Comparison of ENCODE assay signal across 10 cellular contexts in genomic region chr6:42216495-42216894, GRCh38. TPM values are rescaled to one million over a fixed set of nuclear protein-coding genes. Genes with fewer than 3 reads are reported as not detected.
DNase-seq lines count a peak whose midpoint lies in the region; ATAC-seq and TF ChIP-seq lines count a peak whose summit lies in the region.
"Not testable (repeated sequence)": the region's sequence is repeated elsewhere in the genome, so short reads cannot be mapped to it uniquely, and the experiment has no call there.
"Had no signal": no experiment of that assay in that cellular context is flagged by ENCODE, and none has a peak within 500 bp of the region (broad histone marks: within the 10 kb centered on the region; RNA-seq: fewer than 3 reads in every experiment).

No MANE protein-coding gene starts in this region.

- peak overlapping the region; percentile 88 for H3K4me2 ChIP-seq in BLaER1
- H3K4me2 ChIP-seq in smooth muscle cell = peak overlapping the region; percentile 94

- H3K9ac ChIP-seq in BLaER1 (peak overlapping the region; percentile 95), smooth muscle cell (ENCODE audit: low read depth) (peak overlapping the region; percentile 88)

- not testable (repeated sequence) for H3K9me3 ChIP-seq in BLaER1; SJSA1 (replicated peaks); effector memory CD4-positive, alpha-beta T cell (ENCODE audit: control insufficient read depth, low read length); right atrium auricular region; smooth muscle cell (replicated peaks; ENCODE audit: low read depth)

- intact Hi-C loops in activated T-helper 2 cell treated with anti-CD3 and anti-CD28 coated beads, Interferon-gamma antibody, Interleukin-2, Interleukin-4, amounts not matched to agents 10 μg/mL and 5 μg/mL and 100 μg/mL, durations not matched to agents 14 hours and 24 hours and 36 hours (cut with micrococcal nuclease) = loop anchor here (2.0 kb wide), 1 partner anchor 330 kb away; no protein-coding TSS in a partner anchor
- intact Hi-C loops in natural killer cell (cut with micrococcal nuclease) = loop anchor here (2.0 to 5.0 kb wide), 2 partner anchors 331 to 430 kb away; partner anchors contain the start of gene TOMM6

- peaks cover 32% of the 10 kb centered on the region for H3K36me3 Mint-ChIP-seq in activated T-helper 2 cell treated with anti-CD3 and anti-CD28 coated beads, Interferon-gamma antibody, Interleukin-2, Interleukin-4, amounts not matched to agents 10 μg/mL and 5 μg/mL and 100 μg/mL, durations not matched to agents 14 hours and 24 hours and 36 hours (ENCODE audit: low read depth)
- H3K36me3 Mint-ChIP-seq in natural killer cell = not testable (repeated sequence)

- not testable (repeated sequence) for H3K27me3 Mint-ChIP-seq in activated T-helper 2 cell treated with anti-CD3 and anti-CD28 coated beads, Interferon-gamma antibody, Interleukin-2, Interleukin-4, amounts not matched to agents 10 μg/mL and 5 μg/mL and 100 μg/mL, durations not matched to agents 14 hours and 24 hours and 36 hours (ENCODE audit: low read depth); natural killer cell (ENCODE audit: low read depth in 2 of 2)

- peaks cover 20% of the 10 kb centered on the region for H3K4me1 Mint-ChIP-seq in activated T-helper 2 cell treated with anti-CD3 and anti-CD28 coated beads, Interferon-gamma antibody, Interleukin-2, Interleukin-4, amounts not matched to agents 10 μg/mL and 5 μg/mL and 100 μg/mL, durations not matched to agents 14 hours and 24 hours and 36 hours (ENCODE audit: low read depth)
- H3K4me1 Mint-ChIP-seq in natural killer cell = peaks cover 11 to 19% of the 10 kb centered on the region in 2 donors

- H3K27ac ChIP-seq in BLaER1; HL-60 (replicated peaks); SJSA1; effector memory CD4-positive, alpha-beta T cell (ENCODE audit: insufficient read depth, low read length, poor library complexity, severe bottlenecking); right atrium auricular region: not testable (repeated sequence)
- peak overlapping the region; percentile 68 for H3K27ac ChIP-seq in smooth muscle cell (ENCODE audit: low read depth)

- peak overlapping the region; percentile 78 for H3K4me3 Mint-ChIP-seq in activated T-helper 2 cell treated with anti-CD3 and anti-CD28 coated beads, Interferon-gamma antibody, Interleukin-2, Interleukin-4, amounts not matched to agents 10 μg/mL and 5 μg/mL and 100 μg/mL, durations not matched to agents 14 hours and 24 hours and 36 hours (ENCODE audit: low read depth)
- H3K4me3 Mint-ChIP-seq in natural killer cell = peak overlapping the region; percentile 70

- peaks cover 16% of the 10 kb centered on the region for H3K79me2 ChIP-seq in smooth muscle cell (ENCODE audit: low read depth)

- DNase-seq in HL-60 (ENCODE audit: low read depth in 1 of 2, low spot score in 1 of 2); SJSA1 (ENCODE audit: low read depth in 1 of 2, low spot score in 2 of 2); activated T-helper 2 cell treated with anti-CD3 and anti-CD28 coated beads, Interferon-gamma antibody, Interleukin-2, Interleukin-4, amounts not matched to agents 10 μg/mL and 5 μg/mL and 100 μg/mL, durations not matched to agents 14 hours and 24 hours and 36 hours (ENCODE audit: low spot score); effector memory CD4-positive, alpha-beta T cell; right atrium auricular region (ENCODE audit: low spot score); natural killer cell; smooth muscle cell (lab: John Stamatoyannopoulos, UW; ENCODE audit: unreplicated experiment): not testable (repeated sequence)

- H3K27ac Mint-ChIP-seq in activated T-helper 2 cell treated with anti-CD3 and anti-CD28 coated beads, Interferon-gamma antibody, Interleukin-2, Interleukin-4, amounts not matched to agents 10 μg/mL and 5 μg/mL and 100 μg/mL, durations not matched to agents 14 hours and 24 hours and 36 hours = not testable (repeated sequence)
- H3K27ac Mint-ChIP-seq in natural killer cell = peak overlapping the region in 1 of 2 donors; percentile 36

- not testable (repeated sequence) for TF ChIP-seq CTCF in HL-60 (IDR thresholded peaks at IDR 0.05; ENCODE audit: insufficient read depth, low read length); right atrium auricular region (IDR thresholded peaks at IDR 0.05); natural killer cell (IDR thresholded peaks at IDR 0.05); smooth muscle cell (IDR thresholded peaks at IDR 0.05; ENCODE audit: borderline replicate concordance, insufficient read depth, poor library complexity, severe bottlenecking)

- H3K4me3 ChIP-seq in BLaER1 (peak overlapping the region; percentile 88), HL-60 (replicated peaks; ENCODE audit: insufficient read depth, low read length) (peak overlapping the region; percentile 66), SJSA1 (peak overlapping the region; percentile 59), right atrium auricular region (peak overlapping the region; percentile 55 to 75), smooth muscle cell (peak overlapping the region; percentile 77)
- peak overlapping the region; percentile 80 for H3K4me3 ChIP-seq in effector memory CD4-positive, alpha-beta T cell (ENCODE audit: insufficient read depth, low read depth, low read length, poor library complexity, severe bottlenecking)

- H3K27me3 ChIP-seq in BLaER1; HL-60 (ENCODE audit: insufficient read depth, poor library complexity, severe bottlenecking); SJSA1 (replicated peaks); effector memory CD4-positive, alpha-beta T cell (replicated peaks; ENCODE audit: control insufficient read depth, insufficient read depth, low read length, poor library complexity, severe bottlenecking); right atrium auricular region; smooth muscle cell (ENCODE audit: low read depth): not testable (repeated sequence)

- H3K9me3 Mint-ChIP-seq in activated T-helper 2 cell treated with anti-CD3 and anti-CD28 coated beads, Interferon-gamma antibody, Interleukin-2, Interleukin-4, amounts not matched to agents 10 μg/mL and 5 μg/mL and 100 μg/mL, durations not matched to agents 14 hours and 24 hours and 36 hours; natural killer cell: not testable (repeated sequence)

- H3K4me1 ChIP-seq in BLaER1; SJSA1 (replicated peaks); effector memory CD4-positive, alpha-beta T cell (ENCODE audit: control insufficient read depth, insufficient read depth, low read length, poor library complexity, severe bottlenecking); smooth muscle cell (ENCODE audit: low read depth): not testable (repeated sequence)
- peaks cover 0 to 25% of the 10 kb centered on the region in 2 donors for H3K4me1 ChIP-seq in right atrium auricular region

- not testable (repeated sequence) for H4K20me1 ChIP-seq in BLaER1; smooth muscle cell (ENCODE audit: low read depth)

- H2AFZ ChIP-seq in smooth muscle cell (ENCODE audit: low read depth) = not testable (repeated sequence)

- H3F3A ChIP-seq in smooth muscle cell (ENCODE audit: low read depth) = not testable (repeated sequence)

- WGBS in smooth muscle cell (ENCODE audit: low lambda C conversion rate) = 92% methylated on average over 18 of the region's 18 CpGs

- ATAC-seq in natural killer cell = not testable (repeated sequence)

- H3K36me3 ChIP-seq in BLaER1 = peaks cover 28% of the 10 kb centered on the region
- H3K36me3 ChIP-seq in SJSA1 = peaks cover 29% of the 10 kb centered on the region
- H3K36me3 ChIP-seq in effector memory CD4-positive, alpha-beta T cell (ENCODE audit: control insufficient read depth, insufficient read depth, low read length) = peaks cover 24% of the 10 kb centered on the region
- H3K36me3 ChIP-seq in right atrium auricular region = peaks cover 25% of the 10 kb centered on the region
- H3K36me3 ChIP-seq in smooth muscle cell (ENCODE audit: low read depth) = not testable (repeated sequence)

RNA-seq across cellular contexts. Expression of gene MRPS10, which starts 1.2 kb away (rescaled TPM):
- total RNA-seq in SJSA1 (2014; rRNA removed; shearing (Covaris generic)) = 54.4 and 91.1 TPM in 2 replicates
- 39.6 and 40.4 TPM in 2 replicates for total RNA-seq in activated T-helper 2 cell treated with anti-CD3 and anti-CD28 coated beads, Interferon-gamma antibody, Interleukin-2, Interleukin-4, amounts not matched to agents 10 μg/mL and 5 μg/mL and 100 μg/mL, durations not matched to agents 14 hours and 24 hours and 36 hours
- total RNA-seq in right atrium auricular region (10 to 100 TPM; 27.9 to 52.4 TPM), natural killer cell (10 to 100 TPM; 21.8 to 25.4 (median 22.6) TPM), smooth muscle cell (45.3 and 47.8 TPM in 2 replicates)
- 39.9 and 41.1 TPM in 2 replicates for polyA plus RNA-seq in smooth muscle cell

RNA-seq across cellular contexts. Expression of gene GUCA1B, which starts 21.7 kb away (rescaled TPM):
- 1.4 TPM in 1 of 2 replicates, not detected in the other for total RNA-seq in SJSA1 (2014; rRNA removed; shearing (Covaris generic))
- total RNA-seq in activated T-helper 2 cell treated with anti-CD3 and anti-CD28 coated beads, Interferon-gamma antibody, Interleukin-2, Interleukin-4, amounts not matched to agents 10 μg/mL and 5 μg/mL and 100 μg/mL, durations not matched to agents 14 hours and 24 hours and 36 hours = 1.0 and 1.1 TPM in 2 replicates
- under 1 TPM; 0.74 to 0.83 TPM for total RNA-seq in right atrium auricular region
- total RNA-seq in natural killer cell = 1 to 10 TPM; 1.8 to 2.4 (median 2.0) TPM
- 0.27 TPM in 2 replicates for total RNA-seq in smooth muscle cell
- polyA plus RNA-seq in smooth muscle cell = 0.24 TPM in 1 of 2 replicates, not detected in the other
- total RNA-seq: occipital lobe had no signal

RNA-seq across cellular contexts. Expression of gene GUCA1A, which starts 43.3 kb away (rescaled TPM):
- total RNA-seq in SJSA1 (2014; rRNA removed; shearing (Covaris generic)) = not detected in 2 replicates
- total RNA-seq in activated T-helper 2 cell treated with anti-CD3 and anti-CD28 coated beads, Interferon-gamma antibody, Interleukin-2, Interleukin-4, amounts not matched to agents 10 μg/mL and 5 μg/mL and 100 μg/mL, durations not matched to agents 14 hours and 24 hours and 36 hours = 0.16 and 0.18 TPM in 2 replicates
- not detected for total RNA-seq in right atrium auricular region
- total RNA-seq in natural killer cell = not detected
- total RNA-seq in smooth muscle cell = 1.6 and 2.3 TPM in 2 replicates
- polyA plus RNA-seq in smooth muscle cell = 3.9 and 7.2 TPM in 2 replicates
- total RNA-seq: T-helper 1 cell treated with Interleukin-12 subunit alpha and Interleukin-12 subunit beta and Interleukin-4 antibody, amounts not matched to agents 30 ng/mL and 1 ng/mL, for 36 hours had no signal
